ENCODE assay signal across 9 cellular contexts in the genomic region with DNA sequence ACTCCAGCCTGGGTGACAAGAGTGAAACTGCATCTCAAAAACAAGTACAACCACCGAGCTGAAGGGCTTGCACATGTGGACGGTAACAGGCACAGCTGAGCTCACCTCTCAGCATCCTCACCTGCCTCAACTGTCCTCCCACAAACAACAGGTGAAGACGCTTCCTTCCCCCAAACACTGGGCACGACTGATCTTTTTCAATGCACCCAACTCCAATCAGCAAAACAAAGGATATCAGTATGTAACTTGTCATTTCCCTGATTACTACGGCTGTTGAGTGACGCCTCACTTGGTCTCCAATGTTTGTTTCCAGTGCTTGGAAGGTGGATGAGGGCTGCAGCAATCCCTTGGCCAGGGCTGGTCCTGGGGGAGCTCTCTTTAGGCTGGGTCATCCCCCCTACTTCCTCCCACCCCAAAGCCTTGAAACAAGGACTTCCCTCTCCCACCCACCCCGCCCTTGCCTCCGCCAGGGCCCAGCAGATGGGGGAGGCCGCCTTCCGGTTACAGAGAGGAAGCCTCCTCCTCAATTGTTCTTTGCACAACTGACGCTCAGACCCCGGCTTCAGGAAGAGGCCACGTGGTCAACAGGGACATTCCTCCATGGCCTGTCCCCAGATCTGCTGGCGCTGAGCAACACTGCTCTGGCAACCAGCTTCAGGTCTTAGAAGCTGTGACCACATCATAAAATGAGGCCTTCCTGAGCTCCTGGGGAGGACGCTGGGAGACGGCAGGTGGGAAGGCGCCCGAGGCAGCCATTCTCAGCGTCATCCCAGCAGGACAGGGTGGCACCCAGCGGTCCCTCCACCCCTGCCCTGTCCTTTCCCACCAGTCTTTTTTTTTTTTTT. TPM values are rescaled to one million over a fixed set of nuclear protein-coding genes. Genes with fewer than 3 reads are reported as not detected.
DNase-seq lines count a peak whose midpoint lies in the region; ATAC-seq and TF ChIP-seq lines count a peak whose summit lies in the region.
"Had no signal": no experiment of that assay in that cellular context is flagged by ENCODE, and none has a peak within 500 bp of the region (broad histone marks: within the 10 kb centered on the region; RNA-seq: fewer than 3 reads in every experiment).

No MANE protein-coding gene starts in this region.

- H3K27ac ChIP-seq in upper lobe of left lung: peak overlapping the region; percentile 87 to 93 (median 92)
- H3K27ac ChIP-seq: A549 had no signal

- peaks cover 67% of the 10 kb centered on the region for H3K36me3 Mint-ChIP-seq in activated T-helper 2 cell treated with anti-CD3 and anti-CD28 coated beads, Interferon-gamma antibody, Interleukin-2, Interleukin-4, amounts not matched to agents 10 μg/mL and 5 μg/mL and 100 μg/mL, durations not matched to agents 14 hours and 24 hours and 36 hours (ENCODE audit: low read depth)

- peaks cover 66 to 88% (median 69%) of the 10 kb centered on the region in 4 donors for H3K4me1 ChIP-seq in upper lobe of left lung
- H3K4me1 ChIP-seq: A549 had no signal

- H3K4me1 Mint-ChIP-seq in activated T-helper 2 cell treated with anti-CD3 and anti-CD28 coated beads, Interferon-gamma antibody, Interleukin-2, Interleukin-4, amounts not matched to agents 10 μg/mL and 5 μg/mL and 100 μg/mL, durations not matched to agents 14 hours and 24 hours and 36 hours (ENCODE audit: low read depth): peaks cover 58% of the 10 kb centered on the region

- no peaks in the 10 kb centered on the region for H3K9me3 Mint-ChIP-seq in activated T-helper 2 cell treated with anti-CD3 and anti-CD28 coated beads, Interferon-gamma antibody, Interleukin-2, Interleukin-4, amounts not matched to agents 10 μg/mL and 5 μg/mL and 100 μg/mL, durations not matched to agents 14 hours and 24 hours and 36 hours

- intact Hi-C loops in activated T-helper 2 cell treated with anti-CD3 and anti-CD28 coated beads, Interferon-gamma antibody, Interleukin-2, Interleukin-4, amounts not matched to agents 10 μg/mL and 5 μg/mL and 100 μg/mL, durations not matched to agents 14 hours and 24 hours and 36 hours (cut with micrococcal nuclease): loop anchor here (2.0 to 10.0 kb wide), 4 partner anchors 18 to 1236 kb away; no protein-coding TSS in a partner anchor

- no peaks in the 10 kb centered on the region for H3K27me3 ChIP-seq in upper lobe of left lung

- ATAC-seq in left lobe of liver (peak; percentile 61), upper lobe of left lung (ENCODE audit: low FRiP score in 2 of 2) (peak; percentile 44 to 69), HG02588 (IDR thresholded peaks at IDR 0.05; ENCODE audit: unreplicated experiment) (no peak)
- ATAC-seq: A549 had no signal

- no peaks in the 10 kb centered on the region for H3K36me3 ChIP-seq in upper lobe of left lung

- peak; percentile 67 for DNase-seq in activated CD4-positive, alpha-beta T cell treated with anti-CD3 and anti-CD28 coated beads for 48 hours
- no peak for DNase-seq in activated CD4-positive, alpha-beta T cell treated with anti-CD3 and anti-CD28 coated beads for 1 hour
- DNase-seq in activated T-helper 2 cell treated with anti-CD3 and anti-CD28 coated beads, Interferon-gamma antibody, Interleukin-2, Interleukin-4, amounts not matched to agents 10 μg/mL and 5 μg/mL and 100 μg/mL, durations not matched to agents 14 hours and 24 hours and 36 hours (ENCODE audit: low spot score): peak; percentile 45
- DNase-seq in left lobe of liver (ENCODE audit: low spot score) (no peak), upper lobe of left lung (peak; percentile 66 to 86), hepatic stellate cell (ENCODE audit: low spot score) (no peak), NCI-H1436 (lab: John Stamatoyannopoulos, UW) (no peak)

- TF ChIP-seq POLR2A in upper lobe of left lung (IDR thresholded peaks at IDR 0.05): peak in 1 of 4 donors; percentile 29

- no peaks in the 10 kb centered on the region for H3K9me3 ChIP-seq in upper lobe of left lung
- H3K9me3 ChIP-seq: A549 had no signal

- peak overlapping the region in 3 of 4 donors; percentile 4 to 30 (median 11) for H3K4me3 ChIP-seq in upper lobe of left lung
- H3K4me3 ChIP-seq: A549 had no signal

- peak in 2 of 4 donors; percentile 8 to 54 for TF ChIP-seq EP300 in upper lobe of left lung (IDR thresholded peaks at IDR 0.05)

- WGBS in upper lobe of left lung, 2 donors: 37 to 50% methylated on average over 10 to 12 of the region's 20 CpGs

- TF ChIP-seq CTCF in upper lobe of left lung (IDR thresholded peaks at IDR 0.05): no peak

- peak overlapping the region; percentile 100 for H3K4me3 Mint-ChIP-seq in activated T-helper 2 cell treated with anti-CD3 and anti-CD28 coated beads, Interferon-gamma antibody, Interleukin-2, Interleukin-4, amounts not matched to agents 10 μg/mL and 5 μg/mL and 100 μg/mL, durations not matched to agents 14 hours and 24 hours and 36 hours (ENCODE audit: low read depth)

- H3K27me3 Mint-ChIP-seq in activated T-helper 2 cell treated with anti-CD3 and anti-CD28 coated beads, Interferon-gamma antibody, Interleukin-2, Interleukin-4, amounts not matched to agents 10 μg/mL and 5 μg/mL and 100 μg/mL, durations not matched to agents 14 hours and 24 hours and 36 hours (ENCODE audit: low read depth): no peaks in the 10 kb centered on the region

- peak overlapping the region; percentile 97 for H3K27ac Mint-ChIP-seq in activated T-helper 2 cell treated with anti-CD3 and anti-CD28 coated beads, Interferon-gamma antibody, Interleukin-2, Interleukin-4, amounts not matched to agents 10 μg/mL and 5 μg/mL and 100 μg/mL, durations not matched to agents 14 hours and 24 hours and 36 hours

RNA-seq across cellular contexts. Expression of gene FAM78A, which starts 5.9 kb away (rescaled TPM):
- total RNA-seq in activated T-helper 2 cell treated with anti-CD3 and anti-CD28 coated beads, Interferon-gamma antibody, Interleukin-2, Interleukin-4, amounts not matched to agents 10 μg/mL and 5 μg/mL and 100 μg/mL, durations not matched to agents 14 hours and 24 hours and 36 hours: 55.3 and 55.5 TPM in 2 replicates
- total RNA-seq in left lobe of liver (1.2 TPM), upper lobe of left lung (10 to 100 TPM in 2 of 6 donors, 1 to 10 TPM in 4; 4.5 to 19.1 (median 9.3) TPM)

RNA-seq across cellular contexts. Expression of gene PLPP7, which starts 19.1 kb away (rescaled TPM):
- total RNA-seq in activated T-helper 2 cell treated with anti-CD3 and anti-CD28 coated beads, Interferon-gamma antibody, Interleukin-2, Interleukin-4, amounts not matched to agents 10 μg/mL and 5 μg/mL and 100 μg/mL, durations not matched to agents 14 hours and 24 hours and 36 hours: 0.21 TPM in 1 of 2 replicates, not detected in the other
- 0.30 TPM for total RNA-seq in left lobe of liver
- total RNA-seq in upper lobe of left lung: 1 to 10 TPM in 4 of 6 donors, under 1 TPM in 2; 0.76 to 3.2 (median 1.6) TPM

Comparison
In these comparisons a context has a peak if more than half of its experiments do, and no peak if none do; other contexts are left out.
1. DNase-seq: peak in activated CD4-positive, alpha-beta T cell treated with anti-CD3 and anti-CD28 coated beads for 48 hours (single experiment), activated T-helper 2 cell treated with anti-CD3 and anti-CD28 coated beads, Interferon-gamma antibody, Interleukin-2, Interleukin-4, amounts not matched to agents 10 μg/mL and 5 μg/mL and 100 μg/mL, durations not matched to agents 14 hours and 24 hours and 36 hours (single experiment) and upper lobe of left lung (2 of 2); none in activated CD4-positive, alpha-beta T cell treated with anti-CD3 and anti-CD28 coated beads for 1 hour (single experiment), left lobe of liver (single experiment), hepatic stellate cell (single experiment) and NCI-H1436 (single experiment).